14 cellular contexts compared by ENCODE assay signal in genomic region chr20:2264621-2265374, GRCh38. TPM values are rescaled to one million over a fixed set of nuclear protein-coding genes. Genes with fewer than 3 reads are reported as not detected.
A peak's percentile ranks its signal among the peaks of the same experiment; 100 is the strongest.
DNase-seq lines count a peak whose midpoint lies in the region; ATAC-seq, FAIRE-seq and TF ChIP-seq lines count a peak whose summit lies in the region.
"Not testable (repeated sequence)": the region's sequence is repeated elsewhere in the genome, so short reads cannot be mapped to it uniquely, and the experiment has no call there.
"Had no signal": no experiment of that assay in that cellular context is flagged by ENCODE, and none has a peak within 500 bp of the region (broad histone marks: within the 10 kb centered on the region; RNA-seq: fewer than 3 reads in every experiment).

No MANE protein-coding gene starts in this region.

- H3K36me3 Mint-ChIP-seq in T-helper 17 cell (ENCODE audit: low read depth): not testable (repeated sequence)

- intact Hi-C loops in body of pancreas (cut with DNase I); spleen (cut with DNase I; ENCODE audit: low total_unique reads): not testable (repeated sequence)

- not testable (repeated sequence) for DNase-seq in A549 (ENCODE audit: low read depth in 1 of 2, low spot score in 1 of 2); spleen
- DNase-seq in NCI-H2227 (lab: John Stamatoyannopoulos, UW; ENCODE audit: unreplicated experiment) (peak; percentile 11), T-helper 17 cell (peak in 1 of 3 donors; percentile 9), body of pancreas (peak; percentile 72 to 79 (median 76)), mesendoderm (peak; percentile 23)

- not testable (repeated sequence) for H3K4ac ChIP-seq in mesendoderm (ENCODE audit: low read depth, low read length)

- not testable (repeated sequence) for H2AK5ac ChIP-seq in mesendoderm (ENCODE audit: low read length)

- not testable (repeated sequence) for H3K4me3 ChIP-seq in A549; body of pancreas; mesendoderm (ENCODE audit: low read length); spleen
- H3K4me3 ChIP-seq in HUES48 (ENCODE audit: low read depth, low read length): peak overlapping the region; percentile 41
- peak overlapping the region; percentile 56 for H3K4me3 ChIP-seq in iPS-15b (ENCODE audit: low read depth, low read length)

- H3K23ac ChIP-seq in mesendoderm (ENCODE audit: low read length): peak overlapping the region; percentile 45

- not testable (repeated sequence) for H4K5ac ChIP-seq in mesendoderm (ENCODE audit: low read length)

- not testable (repeated sequence) for TF ChIP-seq EP300 in A549 (IDR thresholded peaks at IDR 0.05)

- not testable (repeated sequence) for H3K79me2 ChIP-seq in mesendoderm (ENCODE audit: control insufficient read depth, insufficient read depth, low read length)

- not testable (repeated sequence) for H3K27ac Mint-ChIP-seq in T-helper 17 cell

- WGBS in A549 (ENCODE audit: missing lambda C conversion rate): 64% methylated on average over 12 of the region's 12 CpGs
- whole genome bisulfite sequencing in body of pancreas, 2 donors: 12 to 29% methylated on average over 5 to 12 of the region's 12 CpGs
- WGBS in mesendoderm (ENCODE audit: extremely low coverage, insufficient coverage, low lambda C conversion rate): no CpG with 5 or more reads among the region's 12 CpGs
- WGBS in spleen, 5 donors: 57 to 69% (median 66%) methylated on average over 10 to 12 of the region's 12 CpGs

- not testable (repeated sequence) for H2BK15ac ChIP-seq in mesendoderm (replicated peaks; ENCODE audit: low read depth)

- not testable (repeated sequence) for H3K27ac ChIP-seq in A549; HUES48 (ENCODE audit: low read depth, low read length); mesendoderm (ENCODE audit: low read depth, low read length)
- H3K27ac ChIP-seq in body of pancreas: peak overlapping the region; percentile 41 to 65 (median 56)
- H3K27ac ChIP-seq in spleen: peak overlapping the region in 6 of 8 donors; percentile 28 to 55 (median 38)

- ATAC-seq in A549, T-helper 17 cell: not testable (repeated sequence)
- peak; percentile 45 for ATAC-seq in body of pancreas

- H3K56ac ChIP-seq in mesendoderm (ENCODE audit: low read length): peak overlapping the region; percentile 80

- not testable (repeated sequence) for H3K9me3 ChIP-seq in A549; HUES48 (ENCODE audit: control insufficient read depth, insufficient read depth, low read length); T-helper 17 cell (ENCODE audit: control insufficient read depth, low read length, poor library complexity, severe bottlenecking); body of pancreas; iPS-15b (ENCODE audit: control insufficient read depth, insufficient read depth, low read length); spleen

- not testable (repeated sequence) for H3K4me1 ChIP-seq in A549; HUES48 (ENCODE audit: control insufficient read depth, insufficient read depth, low read length); iPS-15b (ENCODE audit: control insufficient read depth, insufficient read depth, low read length); mesendoderm (ENCODE audit: control insufficient read depth, low read depth, low read length)
- peaks cover 15% of the 10 kb centered on the region for H3K4me1 ChIP-seq in body of pancreas
- peaks cover 0 to 14% (median 0%) of the 10 kb centered on the region in 6 donors for H3K4me1 ChIP-seq in spleen

- H3K4me2 ChIP-seq in A549; mesendoderm (ENCODE audit: low read length): not testable (repeated sequence)

- not testable (repeated sequence) for H3K79me1 ChIP-seq in mesendoderm (ENCODE audit: low read length)

- not testable (repeated sequence) for TF ChIP-seq POLR2A in A549 (IDR thresholded peaks at IDR 0.05; ENCODE audit: low read length); body of pancreas (IDR thresholded peaks at IDR 0.05); spleen (IDR thresholded peaks at IDR 0.05)

- not testable (repeated sequence) for FAIRE-seq in A549 (lab: Jason Lieb, UNC)

- POLR2A ChIA-PET in A549 (lab: Yijun Ruan, JAX): not testable (repeated sequence)

- not testable (repeated sequence) for H3K18ac ChIP-seq in mesendoderm (ENCODE audit: low read length)

- not testable (repeated sequence) for H2BK5ac ChIP-seq in mesendoderm (ENCODE audit: low read length)

- peaks cover 17% of the 10 kb centered on the region for H3K27me3 Mint-ChIP-seq in T-helper 17 cell

- peak overlapping the region; percentile 37 for H3K4me3 Mint-ChIP-seq in T-helper 17 cell

- H3K27me3 ChIP-seq in HUES48 (ENCODE audit: control insufficient read depth, insufficient read depth, low read length); body of pancreas; iPS-15b (ENCODE audit: control insufficient read depth, insufficient read depth, low read length); mesendoderm (ENCODE audit: insufficient read depth, low read length, poor library complexity): not testable (repeated sequence)
- peaks cover 0 to 12% (median 0%) of the 10 kb centered on the region in 7 donors for H3K27me3 ChIP-seq in spleen (replicated peaks in 1 of 7)

- TF ChIP-seq RAD21 in A549 (conservative IDR thresholded peaks at IDR 0.05 in 1 of 2, IDR thresholded peaks at IDR 0.05 in 1 of 2): not testable (repeated sequence)

- not testable (repeated sequence) for H2BK120ac ChIP-seq in mesendoderm (ENCODE audit: low read depth, low read length)

- CTCF ChIA-PET in A549 (lab: Yijun Ruan, JAX): interaction anchor here (1.2 kb wide), 1 partner anchor 57 kb away, joined by 3 read pairs; no protein-coding TSS in a partner anchor

- not testable (repeated sequence) for H3K9ac ChIP-seq in HUES48 (ENCODE audit: low read depth, low read length)
- H3K9ac ChIP-seq in iPS-15b (ENCODE audit: low read depth, low read length) (peak overlapping the region; percentile 76), mesendoderm (ENCODE audit: low read length) (peak overlapping the region; percentile 55)

- H3K36me3 ChIP-seq in HUES48 (ENCODE audit: control insufficient read depth, insufficient read depth, low read length); body of pancreas (replicated peaks in 1 of 2; ENCODE audit: insufficient read depth in 1 of 2, low read depth in 2 of 2); iPS-15b (ENCODE audit: control insufficient read depth, insufficient read depth, low read length); mesendoderm (ENCODE audit: control insufficient read depth, insufficient read depth, low read length); spleen: not testable (repeated sequence)

- H3K4me1 Mint-ChIP-seq in T-helper 17 cell: not testable (repeated sequence)

- not testable (repeated sequence) for TF ChIP-seq CTCF in A549 (IDR thresholded peaks at IDR 0.05); spleen (IDR thresholded peaks at IDR 0.05 in 8 of 11, conservative IDR thresholded peaks at IDR 0.05 in 3 of 11)
- TF ChIP-seq CTCF in body of pancreas (IDR thresholded peaks at IDR 0.05): peak in 2 of 7 experiments; percentile 11 to 15

- not testable (repeated sequence) for H4K8ac ChIP-seq in mesendoderm (ENCODE audit: low read depth, low read length)

TF ChIP-seq in A549, 52 proteins besides CTCF, POLR2A, EP300 and RAD21:
- peak; percentile 39 for TF ChIP-seq MAFK (IDR thresholded peaks at IDR 0.05; ENCODE audit: partially characterized antibody)

RNA-seq across cellular contexts. Expression of gene TGM3, which starts 31.0 kb away (rescaled TPM):
- polyA plus RNA-seq in A549 (2011; rRNA removed): 0.14 and 0.24 TPM in 2 replicates
- polyA plus RNA-seq in A549 (2012; cell fraction: cytosol; rRNA removed): 0.01 TPM in 1 of 2 replicates, not detected in the other
- 0.06 and 0.10 TPM in 2 replicates for polyA plus RNA-seq in A549 (2012; cell fraction: nucleus; rRNA removed)
- polyA plus RNA-seq in A549 (2017; fragmentation: RNase III; extraction: RNeasy Plus Mini Kit Qiagen cat#74134 plus additional on column Dnase treatment): 0.03 TPM in 1 of 3 replicates, not detected in the others
- 0.08 and 0.15 TPM in 2 replicates for polyA minus RNA-seq in A549 (2011; rRNA and poly(A)+ RNA removed)
- not detected for total RNA-seq in T-helper 17 cell
- under 1 TPM in 1 of 2 donors, not detected in 1; 0.26 TPM for total RNA-seq in body of pancreas
- 0.04 TPM for polyA plus RNA-seq in mesendoderm (2013, experiment 1 of 2)
- polyA plus RNA-seq in mesendoderm (2013, experiment 2 of 2): 0.06 TPM
- under 1 TPM in 4 of 7 donors, not detected in 3; 0.40 to 0.57 (median 0.50) TPM for total RNA-seq in spleen
- under 1 TPM; 0.09 to 0.64 (median 0.33) TPM for polyA plus RNA-seq in spleen
- total RNA-seq: activated CD4-positive, alpha-beta T cell treated with anti-CD3 and anti-CD28 coated beads, Interleukin-2, amount 10 ng/mL, durations not matched to agents 24 days and 14 days; activated T-cell treated with anti-CD3 and anti-CD28 coated beads, Interleukin-2, amount 50 U/mL, for 72 hours; IMR-90; natural killer cell; sciatic nerve had no signal
- polyA plus RNA-seq: fibroblast of lung, IMR-90 had no signal
